In genomic region chr12:30514666-30515065, GRCh38 we compare ENCODE assay signal across 19 cellular contexts.
DNase-seq lines count a peak whose midpoint lies in the region; FAIRE-seq and TF ChIP-seq lines count a peak whose summit lies in the region.
"Had no signal": no experiment of that assay in that cellular context is flagged by ENCODE, and none has a peak within 500 bp of the region (broad histone marks: within the 10 kb centered on the region; RNA-seq: fewer than 3 reads in every experiment).

No MANE protein-coding gene starts in this region.

- dilution Hi-C loops in keratinocyte (cut with MboI; ENCODE audit: extremely low pct_ligation_motif_present, low sequenced_read_pairs): no loop called here

- TF ChIP-seq EP300 in ovary (IDR thresholded peaks at IDR 0.05): no peak

- no peaks in the 10 kb centered on the region for H3K36me3 ChIP-seq in keratinocyte (ENCODE audit: control insufficient read depth in 2 of 2, extremely low read depth in 1 of 2, insufficient read depth in 2 of 2, low read length in 2 of 2)
- H3K36me3 ChIP-seq in BE2C: no peaks in the 10 kb centered on the region
- H3K36me3 ChIP-seq in ovary: no peaks in the 10 kb centered on the region

- intact Hi-C loops in ovary (cut with DNase I): no loop called here

- H3K9ac ChIP-seq in keratinocyte (ENCODE audit: control insufficient read depth, extremely low read depth, insufficient read depth, low read length): no peak overlapping the region

- H3K4me2 ChIP-seq in keratinocyte (ENCODE audit: control insufficient read depth, extremely low read depth, insufficient read depth, low read depth, low read length): peak overlapping the region; percentile 35
- H3K4me2 ChIP-seq: GM23338 had no signal

- H3K4me1 ChIP-seq in keratinocyte (ENCODE audit: control insufficient read depth, extremely low read depth, insufficient read depth, low read length) (peaks cover 11% of the 10 kb centered on the region), BE2C (no peaks in the 10 kb centered on the region), ovary (ENCODE audit: insufficient read depth) (peaks cover 6% of the 10 kb centered on the region)

- DNase-seq in HPDE6-E6E7 (ENCODE audit: extremely low spot score) (peak; percentile 11), RWPE1 (ENCODE audit: low spot score) (peak; percentile 2), epithelial cell of esophagus (ENCODE audit: low read depth) (peak; percentile 78), keratinocyte (ENCODE audit: low read depth, low spot score) (peak; percentile 40), A172 (ENCODE audit: low spot score) (no peak), BE2C (no peak), ovary (no peak)
- DNase-seq in activated CD4-positive, alpha-beta T cell treated with anti-CD3 and anti-CD28 coated beads, Interleukin-2, amount 50 U/mL, for 4 hours: no peak
- DNase-seq: AML-193; C1 segment of cervical spinal cord; Calu3; CD4-positive, alpha-beta memory T cell; COR-L47; DMS79 treated with DMSO at 0.1 percent for 48 hours; GF-D8; H9 had no signal

- H3K27ac ChIP-seq in RWPE1 (no peak overlapping the region), keratinocyte (ENCODE audit: control insufficient read depth, insufficient read depth, low read length) (no peak overlapping the region), ovary (no peak overlapping the region)

- H3K9me3 ChIP-seq in keratinocyte (ENCODE audit: control insufficient read depth, low read depth, low read length) (no peaks in the 10 kb centered on the region), BE2C (no peaks in the 10 kb centered on the region), ovary (no peaks in the 10 kb centered on the region)

- no peaks in the 10 kb centered on the region for H3K79me2 ChIP-seq in keratinocyte (ENCODE audit: control insufficient read depth, insufficient read depth, low read length)

- no peak for TF ChIP-seq POLR2A in ovary (IDR thresholded peaks at IDR 0.05)

- no peaks in the 10 kb centered on the region for H3K9me1 ChIP-seq in keratinocyte (ENCODE audit: control insufficient read depth, extremely low read depth, insufficient read depth, low read length)

- H3K27me3 ChIP-seq in keratinocyte (ENCODE audit: control insufficient read depth, extremely low read depth, insufficient read depth, low read length) (no peaks in the 10 kb centered on the region), BE2C (no peaks in the 10 kb centered on the region), ovary (no peaks in the 10 kb centered on the region)

- no peaks in the 10 kb centered on the region for H4K20me1 ChIP-seq in keratinocyte (ENCODE audit: control insufficient read depth, extremely low read depth, insufficient read depth, low read length)

- FAIRE-seq in keratinocyte (lab: Jason Lieb, UNC): peak; percentile 39
- FAIRE-seq: A204.1, GM12892 had no signal

- peak overlapping the region; percentile 38 for H2AFZ ChIP-seq in keratinocyte (ENCODE audit: control insufficient read depth, low read length)
- H2AFZ ChIP-seq: GM23338 had no signal

- 48 to 61% (median 60%) methylated on average over 5 of the region's 5 CpGs for WGBS in ovary, 3 donors

- no peak overlapping the region for H3K4me3 ChIP-seq in epithelial cell of esophagus (ENCODE audit: low read length)
- H3K4me3 ChIP-seq in keratinocyte (ENCODE audit: control insufficient read depth in 2 of 3, extremely low read depth in 1 of 3, insufficient read depth in 2 of 3, low read depth in 1 of 3, low read length in 3 of 3): peak overlapping the region in 1 of 3 experiments; percentile 11
- no peak overlapping the region for H3K4me3 ChIP-seq in BE2C (ENCODE audit: low read depth, low read length)
- H3K4me3 ChIP-seq in ovary: no peak overlapping the region
- H3K4me3 ChIP-seq: GM23338 had no signal

- no peak for TF ChIP-seq CTCF in RWPE1 (conservative IDR thresholded peaks at IDR 0.05; ENCODE audit: low read depth)
- no peak for TF ChIP-seq CTCF in epithelial cell of esophagus (IDR thresholded peaks at IDR 0.05; ENCODE audit: insufficient read depth, low read depth, low read length, missing control alignments)
- no peak for TF ChIP-seq CTCF in keratinocyte (optimal IDR thresholded peaks at IDR 0.05 in 1 of 3, IDR thresholded peaks at IDR 0.05 in 1 of 3, conservative IDR thresholded peaks at IDR 0.05 in 1 of 3; ENCODE audit: extremely low read depth in 1 of 3, insufficient read depth in 2 of 3, low read length in 3 of 3)
- TF ChIP-seq CTCF in BE2C (IDR thresholded peaks at IDR 0.05; ENCODE audit: low read depth, low read length): no peak
- TF ChIP-seq CTCF in ovary (IDR thresholded peaks at IDR 0.05): no peak

- POLR2A ChIA-PET in RWPE1 (lab: Yijun Ruan, JAX; ENCODE audit: low non-redundant PET): no interaction called here

- CTCF ChIA-PET in RWPE1 (lab: Yijun Ruan, JAX): no interaction called here

Comparison
In these comparisons a context has a peak if more than half of its experiments do, and no peak if none do; other contexts are left out.
1. DNase-seq: peak in HPDE6-E6E7 (single experiment), RWPE1 (single experiment), epithelial cell of esophagus (single experiment) and keratinocyte (single experiment); none in activated CD4-positive, alpha-beta T cell treated with anti-CD3 and anti-CD28 coated beads, Interleukin-2, amount 50 U/mL, for 4 hours (0 of 2), A172 (single experiment), BE2C (single experiment) and ovary (0 of 5).